ENCODE assay signal across 39 cellular contexts in the genomic region with DNA sequence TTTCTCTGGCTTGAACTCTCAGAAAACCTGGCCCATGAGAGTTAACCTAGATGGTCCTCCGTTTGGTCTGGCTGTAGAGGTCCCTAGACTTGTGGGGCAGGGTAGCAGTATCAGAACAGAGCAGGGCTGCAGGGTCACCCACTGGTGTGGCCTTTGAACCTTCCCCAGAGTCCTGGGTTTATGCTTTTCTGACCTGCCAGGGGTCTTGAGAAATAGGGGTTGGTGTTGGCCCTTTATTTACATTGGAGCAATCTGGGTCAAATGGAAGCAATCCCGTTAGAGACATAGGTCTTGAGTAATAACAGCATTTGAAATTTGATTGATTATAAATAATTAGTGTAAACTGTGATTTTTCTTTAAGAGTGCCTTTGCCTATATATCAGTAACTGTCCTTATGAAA. TPM values are rescaled to one million over a fixed set of nuclear protein-coding genes. Genes with fewer than 3 reads are reported as not detected.
"Had no signal": no experiment of that assay in that cellular context is flagged by ENCODE, and none has a peak within 500 bp of the region (broad histone marks: within the 10 kb centered on the region; RNA-seq: fewer than 3 reads in every experiment).

No MANE protein-coding gene starts in this region.

- H3K9me3 Mint-ChIP-seq: activated naive CD4-positive, alpha-beta T cell treated with anti-CD3 and anti-CD28 coated beads, Interleukin-2, amount 50 U/mL, for 24 hours; activated naive CD8-positive, alpha-beta T cell treated with anti-CD3 and anti-CD28 coated beads, Interleukin-2, amount 50 U/mL, for 24 hours; activated T-cell treated with anti-CD3 and anti-CD28 coated beads, Interleukin-2, amount 50 U/mL, for 24 hours; activated T-cell treated with anti-CD3 and anti-CD28 coated beads, Interleukin-2, amount 50 U/mL, for 4 hours; activated T-cell treated with anti-CD3 and anti-CD28 coated beads, Interleukin-2, amount 50 U/mL, for 72 hours; activated T-helper 1 cell treated with anti-CD3 and anti-CD28 coated beads, Interleukin-12 subunit alpha, Interleukin-12 subunit beta, Interleukin-2, Interleukin-4 antibody, amounts not matched to agents 30 ng/mL and 10 ng/mL and 1 ng/mL, durations not matched to agents 14 hours and 24 hours and 36 hours; activated T-helper 17 cell treated with anti-CD3 and anti-CD28 coated beads, Interleukin-2, amount 50 U/mL, for 72 hours; central memory CD8-positive, alpha-beta T cell had no signal

- H3K4me3 ChIP-seq: adrenal gland, ascending aorta, body of pancreas, breast epithelium, cardiac muscle cell had no signal

- H3K4me1 Mint-ChIP-seq: activated naive CD8-positive, alpha-beta T cell treated with anti-CD3 and anti-CD28 coated beads for 36 hours; activated naive CD8-positive, alpha-beta T cell treated with anti-CD3 and anti-CD28 coated beads, Interleukin-2, amount 50 U/mL, for 24 hours; activated T-helper 17 cell treated with anti-CD3 and anti-CD28 coated beads, Interleukin-2, amount 50 U/mL, for 72 hours; brain; central memory CD8-positive, alpha-beta T cell had no signal

- FAIRE-seq: astrocyte had no signal

- H3K36me3 Mint-ChIP-seq: activated naive CD4-positive, alpha-beta T cell treated with anti-CD3 and anti-CD28 coated beads, Interleukin-2, amount 10 ng/mL, durations not matched to agents 7 days and 5 days; activated naive CD8-positive, alpha-beta T cell treated with anti-CD3 and anti-CD28 coated beads, Interleukin-2, amount 10 ng/mL, durations not matched to agents 7 days and 5 days; brain had no signal

- ATAC-seq: activated naive CD4-positive, alpha-beta T cell treated with anti-CD3 and anti-CD28 coated beads, Interleukin-2, amount 50 U/mL, for 72 hours; activated naive CD8-positive, alpha-beta T cell treated with anti-CD3 and anti-CD28 coated beads, Interleukin-2, amount 50 U/mL, for 24 hours; activated T-cell treated with anti-CD3 and anti-CD28 coated beads, Interleukin-2, amount 50 U/mL, for 4 hours; activated T-cell treated with anti-CD3 and anti-CD28 coated beads, Interleukin-2, amount 50 U/mL, for 72 hours; activated T-helper 17 cell treated with anti-CD3 and anti-CD28 coated beads, Interleukin-2, amount 50 U/mL, for 72 hours; body of pancreas had no signal

- H3K4me3 Mint-ChIP-seq: activated naive CD4-positive, alpha-beta T cell treated with anti-CD3 and anti-CD28 coated beads for 36 hours; activated naive CD4-positive, alpha-beta T cell treated with anti-CD3 and anti-CD28 coated beads, Interleukin-2, amount 10 ng/mL, durations not matched to agents 7 days and 5 days; activated naive CD4-positive, alpha-beta T cell treated with anti-CD3 and anti-CD28 coated beads, Interleukin-2, amount 50 U/mL, for 24 hours; activated naive CD8-positive, alpha-beta T cell; activated naive CD8-positive, alpha-beta T cell treated with anti-CD3 and anti-CD28 coated beads for 36 hours; activated naive CD8-positive, alpha-beta T cell treated with anti-CD3 and anti-CD28 coated beads, Interleukin-2, amount 10 ng/mL, durations not matched to agents 7 days and 5 days; activated naive CD8-positive, alpha-beta T cell treated with anti-CD3 and anti-CD28 coated beads, Interleukin-2, amount 50 U/mL, for 24 hours; activated T-cell treated with anti-CD3 and anti-CD28 coated beads, Interleukin-2, amount 50 U/mL, for 24 hours; activated T-cell treated with anti-CD3 and anti-CD28 coated beads, Interleukin-2, amount 50 U/mL, for 4 hours; activated T-cell treated with anti-CD3 and anti-CD28 coated beads, Interleukin-2, amount 50 U/mL, for 72 hours; activated T-helper 1 cell treated with anti-CD3 and anti-CD28 coated beads, Interleukin-12 subunit alpha, Interleukin-12 subunit beta, Interleukin-2, Interleukin-4 antibody, amounts not matched to agents 30 ng/mL and 10 ng/mL and 1 ng/mL, durations not matched to agents 14 hours and 24 hours and 36 hours; activated T-helper 17 cell treated with anti-CD3 and anti-CD28 coated beads, Interleukin-2, amount 50 U/mL, for 72 hours; brain; central memory CD8-positive, alpha-beta T cell had no signal

- DNase-seq: activated effector memory CD4-positive, alpha-beta T cell treated with anti-CD3 and anti-CD28 coated beads, Interleukin-2, amount 50 U/mL, for 16 hours; activated effector memory CD4-positive, alpha-beta T cell treated with Interleukin-2 at 50 U/mL for 16 hours; activated gamma-delta T cell; activated gamma-delta T cell treated with Interleukin-2 at 50 U/mL for 16 hours; activated naive CD4-positive, alpha-beta T cell; activated naive CD4-positive, alpha-beta T cell treated with anti-CD3 and anti-CD28 coated beads for 36 hours; activated naive CD4-positive, alpha-beta T cell treated with anti-CD3 and anti-CD28 coated beads, Interleukin-2, amount 10 ng/mL, durations not matched to agents 7 days and 5 days; activated naive CD4-positive, alpha-beta T cell treated with anti-CD3 and anti-CD28 coated beads, Interleukin-2, amount 50 U/mL, for 16 hours; activated naive CD4-positive, alpha-beta T cell treated with Interleukin-2 at 50 U/mL for 16 hours; activated naive CD8-positive, alpha-beta T cell treated with anti-CD3 and anti-CD28 coated beads for 36 hours; activated naive CD8-positive, alpha-beta T cell treated with anti-CD3 and anti-CD28 coated beads, Interleukin-2, amount 10 ng/mL, durations not matched to agents 7 days and 5 days; activated naive CD8-positive, alpha-beta T cell treated with anti-CD3 and anti-CD28 coated beads, Interleukin-2, amount 50 U/mL, for 24 hours; activated T-cell treated with anti-CD3 and anti-CD28 coated beads, Interleukin-2, amount 50 U/mL, for 1 hour; activated T-cell treated with anti-CD3 and anti-CD28 coated beads, Interleukin-2, amount 50 U/mL, for 24 hours; activated T-cell treated with anti-CD3 and anti-CD28 coated beads, Interleukin-2, amount 50 U/mL, for 4 hours; activated T-cell treated with anti-CD3 and anti-CD28 coated beads, Interleukin-2, amount 50 U/mL, for 48 hours; activated T-cell treated with anti-CD3 and anti-CD28 coated beads, Interleukin-2, amount 50 U/mL, for 72 hours; adrenal gland; amniotic stem cell; amygdala; anterior cingulate cortex; aorta; body of pancreas; brain microvascular endothelial cell; caudate nucleus; central memory CD4-positive, alpha-beta T cell; cerebellar nuclear complex had no signal

- H3K27ac Mint-ChIP-seq: activated naive CD4-positive, alpha-beta T cell treated with anti-CD3 and anti-CD28 coated beads for 36 hours; activated naive CD4-positive, alpha-beta T cell treated with anti-CD3 and anti-CD28 coated beads, Interleukin-2, amount 10 ng/mL, durations not matched to agents 7 days and 5 days; activated naive CD4-positive, alpha-beta T cell treated with anti-CD3 and anti-CD28 coated beads, Interleukin-2, amount 50 U/mL, for 24 hours; activated naive CD4-positive, alpha-beta T cell treated with anti-CD3 and anti-CD28 coated beads, Interleukin-2, amount 50 U/mL, for 72 hours; activated naive CD8-positive, alpha-beta T cell; activated naive CD8-positive, alpha-beta T cell treated with anti-CD3 and anti-CD28 coated beads for 36 hours; activated naive CD8-positive, alpha-beta T cell treated with anti-CD3 and anti-CD28 coated beads, Interleukin-2, amount 10 ng/mL, durations not matched to agents 7 days and 5 days; activated naive CD8-positive, alpha-beta T cell treated with anti-CD3 and anti-CD28 coated beads, Interleukin-2, amount 50 U/mL, for 24 hours; activated T-cell treated with anti-CD3 and anti-CD28 coated beads, Interleukin-2, amount 50 U/mL, for 24 hours; activated T-cell treated with anti-CD3 and anti-CD28 coated beads, Interleukin-2, amount 50 U/mL, for 72 hours; activated T-helper 1 cell treated with anti-CD3 and anti-CD28 coated beads, Interleukin-12 subunit alpha, Interleukin-12 subunit beta, Interleukin-2, Interleukin-4 antibody, amounts not matched to agents 30 ng/mL and 10 ng/mL and 1 ng/mL, durations not matched to agents 14 hours and 24 hours and 36 hours; activated T-helper 17 cell treated with anti-CD3 and anti-CD28 coated beads, Interleukin-2, amount 50 U/mL, for 72 hours; activated T-helper 2 cell treated with anti-CD3 and anti-CD28 coated beads, Interferon-gamma antibody, Interleukin-2, Interleukin-4, amounts not matched to agents 10 μg/mL and 5 μg/mL and 100 μg/mL, durations not matched to agents 14 hours and 24 hours and 36 hours; brain had no signal

- H3K36me3 ChIP-seq: adrenal gland, ascending aorta, brain microvascular endothelial cell, breast epithelium, cardiac muscle cell had no signal

- H3K27ac ChIP-seq: adrenal gland, ascending aorta, body of pancreas, brain microvascular endothelial cell, breast epithelium, cardiac muscle cell had no signal

- H3K9me3 ChIP-seq: adrenal gland, ascending aorta, body of pancreas, breast epithelium had no signal

- H3K27me3 ChIP-seq: adrenal gland, ascending aorta, body of pancreas, brain microvascular endothelial cell, breast epithelium, cardiac muscle cell had no signal

- H3K27me3 Mint-ChIP-seq: activated naive CD4-positive, alpha-beta T cell treated with anti-CD3 and anti-CD28 coated beads, Interleukin-2, amount 50 U/mL, for 24 hours; activated naive CD8-positive, alpha-beta T cell; activated naive CD8-positive, alpha-beta T cell treated with anti-CD3 and anti-CD28 coated beads for 36 hours; activated naive CD8-positive, alpha-beta T cell treated with anti-CD3 and anti-CD28 coated beads, Interleukin-2, amount 50 U/mL, for 24 hours; activated T-cell treated with anti-CD3 and anti-CD28 coated beads, Interleukin-2, amount 50 U/mL, for 24 hours; activated T-helper 17 cell treated with anti-CD3 and anti-CD28 coated beads, Interleukin-2, amount 50 U/mL, for 72 hours; central memory CD8-positive, alpha-beta T cell had no signal

- H3K4me1 ChIP-seq: adrenal gland, ascending aorta, body of pancreas, breast epithelium had no signal

RNA-seq across cellular contexts. Expression of a gene that starts 23.8 kb away (rescaled TPM):
- polyA plus RNA-seq: cardiac muscle cell had no signal
